8 cellular contexts compared by ENCODE assay signal in genomic region chrX:71095033-71095432, GRCh38. TPM values are rescaled to one million over a fixed set of nuclear protein-coding genes. Genes with fewer than 3 reads are reported as not detected.
A peak's percentile ranks its signal among the peaks of the same experiment; 100 is the strongest.
DNase-seq lines count a peak whose midpoint lies in the region; ATAC-seq, FAIRE-seq and TF ChIP-seq lines count a peak whose summit lies in the region.

No MANE protein-coding gene starts in this region.

- no peaks in the 10 kb centered on the region for H3K27me3 ChIP-seq in endodermal cell (ENCODE audit: control insufficient read depth, insufficient read depth, low read length, poor library complexity, severe bottlenecking)
- H3K27me3 ChIP-seq in pancreas, result no peaks in the 10 kb centered on the region

- H3K27ac Mint-ChIP-seq in endodermal cell, result no peak overlapping the region

- no peaks in the 10 kb centered on the region for H3K36me3 Mint-ChIP-seq in endodermal cell (ENCODE audit: low read depth)

- no peak overlapping the region for H3K27ac ChIP-seq in endodermal cell (ENCODE audit: low read depth, low read length)
- no peak overlapping the region for H3K27ac ChIP-seq in pancreas

- peaks cover 55% of the 10 kb centered on the region for H3K9me3 Mint-ChIP-seq in endodermal cell

- peaks cover 13% of the 10 kb centered on the region for H3K4me1 Mint-ChIP-seq in endodermal cell

- WGBS in endodermal cell (ENCODE audit: insufficient coverage in 1 of 2, insufficient read length in 1 of 2), 2 experiments, result 43 to 47% methylated on average over 3 to 4 of the region's 6 CpGs
- 17 to 35% methylated on average over 6 of the region's 6 CpGs for WGBS in pancreas, 2 donors

- H3K4me1 ChIP-seq in ES-I3 (ENCODE audit: insufficient read depth, low read length), result peaks cover 16% of the 10 kb centered on the region
- no peaks in the 10 kb centered on the region for H3K4me1 ChIP-seq in endodermal cell (ENCODE audit: control insufficient read depth, insufficient read depth, low read length)
- no peaks in the 10 kb centered on the region for H3K4me1 ChIP-seq in pancreas

- peak overlapping the region; percentile 82 for H3K4me3 ChIP-seq in endodermal cell (ENCODE audit: low read length)
- peak overlapping the region; percentile 5 to 50 (median 33) for H3K4me3 ChIP-seq in pancreas

- ATAC-seq in pancreas (no peak), HG02970 (IDR thresholded peaks at IDR 0.05; ENCODE audit: low FRiP score, unreplicated experiment) (no peak), left colon (no peak)

- TF ChIP-seq CTCF in endodermal cell (conservative IDR thresholded peaks at IDR 0.05) (no peak), pancreas (IDR thresholded peaks at IDR 0.05) (no peak)

- H3K36me3 ChIP-seq in ES-I3 (ENCODE audit: insufficient read depth, low read length) (no peaks in the 10 kb centered on the region), endodermal cell (ENCODE audit: control insufficient read depth, insufficient read depth, low read length) (no peaks in the 10 kb centered on the region), pancreas (no peaks in the 10 kb centered on the region)

- FAIRE-seq in pancreas (lab: Jason Lieb, UNC), result no peak

- peaks cover 21% of the 10 kb centered on the region for H3K27me3 Mint-ChIP-seq in endodermal cell (ENCODE audit: insufficient read depth)

- intact Hi-C loops in pancreas (cut with DNase I), result no loop called here
- intact Hi-C loops in left colon (cut with DNase I, micrococcal nuclease), result no loop called here

- H3K9ac ChIP-seq in ES-I3 (ENCODE audit: low read depth, low read length) (peak overlapping the region; percentile 72), endodermal cell (ENCODE audit: extremely low read depth, low read length, poor library complexity, severe bottlenecking) (peak overlapping the region; percentile 15)

- H3K9me3 ChIP-seq in ES-I3 (ENCODE audit: control insufficient read depth, insufficient read depth, low read length) (no peaks in the 10 kb centered on the region), endodermal cell (ENCODE audit: control insufficient read depth, low read length) (no peaks in the 10 kb centered on the region), pancreas (no peaks in the 10 kb centered on the region)

- DNase-seq in NCI-H69 (lab: John Stamatoyannopoulos, UW), result peak; percentile 27
- DNase-seq in endodermal cell, result no peak
- DNase-seq in pancreas, result no peak
- no peak for DNase-seq in activated gamma-delta T cell treated with Interleukin-2 at 50 U/mL for 16 hours
- no peak for DNase-seq in NK-92 treated with Interleukin-12 subunit alpha and Interleukin-12 subunit beta, amount 100 ng/mL, for 24 hours (lab: John Stamatoyannopoulos, UW)
- DNase-seq in left colon, result no peak

- H3K4me3 Mint-ChIP-seq in endodermal cell, result peak overlapping the region; percentile 70

RNA-seq across cellular contexts. Expression of gene FOXO4, which starts 0.6 kb away (rescaled TPM):
- total RNA-seq in endodermal cell (10 to 100 TPM; 14.6 to 17.5 TPM), pancreas (10 to 100 TPM in 5 of 6 donors, 1 to 10 TPM in 1; 8.9 to 20.0 (median 14.6) TPM), left colon (10 to 100 TPM; 32.5 to 54.2 TPM)
- polyA plus RNA-seq in endodermal cell (2013, experiment 1 of 2), result 9.3 TPM
- 9.0 TPM for polyA plus RNA-seq in endodermal cell (2013, experiment 2 of 2)
- 1 to 10 TPM; 7.5 to 8.5 TPM for polyA plus RNA-seq in pancreas

RNA-seq across cellular contexts. Expression of gene CXorf65, which starts 11.5 kb away (rescaled TPM):
- total RNA-seq in endodermal cell, result not detected
- not detected for polyA plus RNA-seq in endodermal cell (2013, experiment 1 of 2)
- not detected for polyA plus RNA-seq in endodermal cell (2013, experiment 2 of 2)
- not detected for total RNA-seq in pancreas
- not detected for polyA plus RNA-seq in pancreas
- not detected for total RNA-seq in left colon

RNA-seq across cellular contexts. Expression of gene IL2RG, which starts 16.3 kb away (rescaled TPM):
- total RNA-seq in endodermal cell (not detected), pancreas (1 to 10 TPM in 4 of 6 donors, under 1 TPM in 2; 0.19 to 4.4 (median 1.8) TPM), left colon (10 to 100 TPM; 47.7 to 98.7 TPM)
- not detected for polyA plus RNA-seq in endodermal cell (2013, experiment 1 of 2)
- polyA plus RNA-seq in endodermal cell (2013, experiment 2 of 2), result not detected
- 1 to 10 TPM; 1.1 to 1.3 TPM for polyA plus RNA-seq in pancreas

RNA-seq across cellular contexts. Expression of gene MED12, which starts 23.4 kb away (rescaled TPM):
- total RNA-seq in endodermal cell, result 10 to 100 TPM; 57.8 to 60.8 TPM
- polyA plus RNA-seq in endodermal cell (2013, experiment 1 of 2), result 43.8 TPM
- polyA plus RNA-seq in endodermal cell (2013, experiment 2 of 2), result 35.5 TPM
- total RNA-seq in pancreas, result 10 to 100 TPM; 12.2 to 25.7 (median 18.8) TPM
- polyA plus RNA-seq in pancreas, result 10 to 100 TPM; 12.8 to 15.9 TPM
- 10 to 100 TPM; 35.4 to 37.9 TPM for total RNA-seq in left colon

RNA-seq across cellular contexts. Expression of gene SNX12, which starts 26.9 kb away (rescaled TPM):
- total RNA-seq in endodermal cell, result 10 to 100 TPM; 50.3 to 51.0 TPM
- 51.0 TPM for polyA plus RNA-seq in endodermal cell (2013, experiment 1 of 2)
- polyA plus RNA-seq in endodermal cell (2013, experiment 2 of 2), result 45.4 TPM
- 10 to 100 TPM; 17.1 to 31.3 (median 23.5) TPM for total RNA-seq in pancreas
- 10 to 100 TPM in 1 of 2 donors, 1 to 10 TPM in 1; 9.8 to 16.1 TPM for polyA plus RNA-seq in pancreas
- total RNA-seq in left colon, result 10 to 100 TPM; 63.4 to 76.1 TPM

Comparison
In these comparisons a context has a peak if more than half of its experiments do, and no peak if none do; other contexts are left out.
1. RNA of gene IL2RG, which starts 16.3 kb away (total RNA-seq): 47.7 to 98.7 TPM in left colon; 0.19 to 4.4 TPM in pancreas and not detected in endodermal cell; every median in the first group is over 4 times any median in the second.